Comparison of ENCODE assay signal across 19 cellular contexts in the genomic region with DNA sequence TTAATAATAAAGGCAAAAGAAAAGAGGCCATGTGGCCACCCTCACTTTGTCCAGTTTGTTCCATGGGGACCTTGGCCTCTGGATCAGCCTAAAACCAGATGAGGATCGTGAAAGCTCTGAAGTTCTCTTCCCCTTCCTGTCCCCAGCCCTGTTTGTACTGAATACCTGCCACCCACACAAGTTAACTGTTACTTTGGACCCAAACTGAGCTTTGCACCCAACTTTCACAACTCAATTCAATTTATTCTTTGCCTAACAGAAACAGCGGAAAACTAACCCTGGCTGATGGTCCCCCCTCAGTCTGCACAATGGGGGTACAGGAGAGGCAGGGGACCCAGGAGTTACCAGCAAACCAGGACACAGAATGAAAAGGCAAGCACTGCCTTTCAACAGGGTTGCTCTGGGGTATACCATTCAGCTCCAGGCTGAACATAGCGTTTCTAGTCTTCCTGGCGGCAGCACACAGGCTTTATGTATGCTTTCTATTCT. TPM values are rescaled to one million over a fixed set of nuclear protein-coding genes. Genes with fewer than 3 reads are reported as not detected.
A peak's percentile ranks its signal among the peaks of the same experiment; 100 is the strongest.
DNase-seq lines count a peak whose midpoint lies in the region; ATAC-seq and TF ChIP-seq lines count a peak whose summit lies in the region.
"Had no signal": no experiment of that assay in that cellular context is flagged by ENCODE, and none has a peak within 500 bp of the region (broad histone marks: within the 10 kb centered on the region; RNA-seq: fewer than 3 reads in every experiment).

No MANE protein-coding gene starts in this region.

- H3K36me3 ChIP-seq in RWPE2 (ENCODE audit: low read depth) (no peaks in the 10 kb centered on the region), right lobe of liver (peaks cover 0 to 31% (median under 1%) of the 10 kb centered on the region in 4 donors), subcutaneous abdominal adipose tissue (ENCODE audit: control insufficient read depth in 5 of 5, insufficient read depth in 5 of 5, low read length in 5 of 5) (peaks cover 20 to 57% (median 35%) of the 10 kb centered on the region in 5 donors)

- peak overlapping the region in 1 of 5 donors; percentile 20 for H3K9ac ChIP-seq in subcutaneous abdominal adipose tissue (ENCODE audit: low read length in 5 of 5)

- TF ChIP-seq CTCF in RWPE2 (IDR thresholded peaks at IDR 0.05; ENCODE audit: poor library complexity, severe bottlenecking) (no peak), glutamatergic neuron (IDR thresholded peaks at IDR 0.05; ENCODE audit: partially characterized antibody, unreplicated experiment) (no peak), right lobe of liver (IDR thresholded peaks at IDR 0.05) (no peak)

- H3K27me3 Mint-ChIP-seq in glutamatergic neuron (ENCODE audit: unreplicated experiment) = peaks cover 6% of the 10 kb centered on the region

- H3K4me1 Mint-ChIP-seq in glutamatergic neuron (ENCODE audit: low read depth, unreplicated experiment) = peaks cover 48% of the 10 kb centered on the region

- no peak for ATAC-seq in RWPE2 (ENCODE audit: low read depth)
- ATAC-seq in right lobe of liver = peak; percentile 72 to 86 (median 80)
- ATAC-seq in HG03045 (IDR thresholded peaks at IDR 0.05; ENCODE audit: unreplicated experiment) = no peak
- ATAC-seq in HG03460 (IDR thresholded peaks at IDR 0.05; ENCODE audit: unreplicated experiment) = no peak
- ATAC-seq: CD8-positive, alpha-beta T cell had no signal

- peak overlapping the region; percentile 37 for H3K27ac ChIP-seq in RWPE2 (ENCODE audit: poor library complexity, severe bottlenecking)
- H3K27ac ChIP-seq in right lobe of liver = peak overlapping the region; percentile 48 to 80 (median 56)
- H3K27ac ChIP-seq in subcutaneous abdominal adipose tissue (ENCODE audit: low read depth, low read length) = peak overlapping the region; percentile 68

- H3K4me3 Mint-ChIP-seq in glutamatergic neuron (ENCODE audit: unreplicated experiment) = no peak overlapping the region
- H3K4me3 Mint-ChIP-seq: CD8-positive, alpha-beta T cell had no signal

- intact Hi-C loops in right lobe of liver (cut with DNase I) = no loop called here

- H3K36me3 Mint-ChIP-seq in glutamatergic neuron (ENCODE audit: unreplicated experiment) = no peaks in the 10 kb centered on the region
- H3K36me3 Mint-ChIP-seq: CD8-positive, alpha-beta T cell had no signal

- H3K9me3 ChIP-seq in RWPE2 (ENCODE audit: severe bottlenecking) (no peaks in the 10 kb centered on the region), right lobe of liver (no peaks in the 10 kb centered on the region), subcutaneous abdominal adipose tissue (ENCODE audit: control insufficient read depth in 5 of 5, low read length in 5 of 5) (no peaks in the 10 kb centered on the region)

- WGBS in right lobe of liver (ENCODE audit: insufficient coverage, low coverage, low lambda C conversion rate, missing lambda C conversion rate) = 26% methylated on average over 4 of the region's 4 CpGs

- DNase-seq in RWPE2 (ENCODE audit: low spot score) (no peak), glutamatergic neuron (no peak), right lobe of liver (peak in 1 of 3 donors; percentile 85), GDM1 (lab: John Stamatoyannopoulos, UW) (no peak), A172 (ENCODE audit: low spot score) (no peak)
- DNase-seq: ACHN; C1 segment of cervical spinal cord; Calu3; CD8-positive, alpha-beta T cell; Kasumi-1; NCI-H1417; NCI-H187; NCI-H2107; NCI-H748 treated with DMSO at 0.1 percent for 48 hours; SHP77; SW 1271 had no signal

- peaks cover 13% of the 10 kb centered on the region for H3K9me3 Mint-ChIP-seq in glutamatergic neuron (ENCODE audit: unreplicated experiment)
- H3K9me3 Mint-ChIP-seq: CD8-positive, alpha-beta T cell had no signal

- peak overlapping the region; percentile 29 for H3K27ac Mint-ChIP-seq in glutamatergic neuron (ENCODE audit: unreplicated experiment)
- H3K27ac Mint-ChIP-seq: CD8-positive, alpha-beta T cell had no signal

- H3K4me3 ChIP-seq in RWPE2 (ENCODE audit: severe bottlenecking) (no peak overlapping the region), right lobe of liver (peak overlapping the region; percentile 2 to 59 (median 50)), subcutaneous abdominal adipose tissue (ENCODE audit: low read depth in 1 of 5, low read length in 5 of 5) (no peak overlapping the region)

- peak; percentile 73 for TF ChIP-seq POLR2A in right lobe of liver (IDR thresholded peaks at IDR 0.05)

- H3K4me1 ChIP-seq in RWPE2 (ENCODE audit: insufficient read depth, poor library complexity, severe bottlenecking) (peaks cover 15% of the 10 kb centered on the region), right lobe of liver (peaks cover 0 to 93% (median 24%) of the 10 kb centered on the region in 4 donors), subcutaneous abdominal adipose tissue (ENCODE audit: control insufficient read depth in 5 of 5, insufficient read depth in 5 of 5, low read length in 5 of 5) (peaks cover 0 to 33% (median 28%) of the 10 kb centered on the region in 5 donors)

- H3K27me3 ChIP-seq in RWPE2 (ENCODE audit: insufficient read depth, poor library complexity, severe bottlenecking) (no peaks in the 10 kb centered on the region), right lobe of liver (no peaks in the 10 kb centered on the region), subcutaneous abdominal adipose tissue (ENCODE audit: control insufficient read depth in 5 of 5, insufficient read depth in 4 of 5, low read length in 5 of 5) (no peaks in the 10 kb centered on the region)

RNA-seq across cellular contexts. Expression of a gene that starts 28.2 kb away (rescaled TPM):
- total RNA-seq in glutamatergic neuron (ENCODE audit: unreplicated experiment) (146 TPM), right lobe of liver (100 to 1,000 TPM in 1 of 6 experiments, 10 to 100 TPM in 5; 45.8 to 107 (median 61.4) TPM)
- total RNA-seq in A172 (2014; rRNA removed; shearing (Covaris generic)) = 66.6 and 72.6 TPM in 2 replicates

Comparison
In these comparisons a context has a peak if more than half of its experiments do, and no peak if none do; other contexts are left out.
1. ATAC-seq: peak in right lobe of liver (4 of 4); none in RWPE2 (single experiment), HG03045 (single experiment) and HG03460 (single experiment).
2. H3K4me3 ChIP-seq: peak in right lobe of liver (3 of 3); none in RWPE2 (single experiment) and subcutaneous abdominal adipose tissue (0 of 5).
3. Peak in every context shown above with its lines, with median percentiles within 50 percentile points of each other: H3K27ac ChIP-seq.